In genomic region chr18:48913723-48914122, GRCh38 we compare ENCODE assay signal across 15 cellular contexts.
"Had no signal": no experiment of that assay in that cellular context is flagged by ENCODE, and none has a peak within 500 bp of the region (broad histone marks: within the 10 kb centered on the region; RNA-seq: fewer than 3 reads in every experiment).

No MANE protein-coding gene starts in this region.

- H3K27ac Mint-ChIP-seq: activated CD4-positive, alpha-beta memory T cell treated with anti-CD3 and anti-CD28 coated beads for 36 hours; stimulated activated naive CD8-positive, alpha-beta T cell treated with anti-CD3 and anti-CD28 coated beads, Interleukin-15, Interleukin-2, amounts not matched to agents 100 ng/mL and 50 ng/mL, for 24 hours; T-helper 2 cell treated with Interferon-gamma antibody and Interleukin-4, amounts not matched to agents 5 μg/mL and 100 μg/mL, for 36 hours had no signal

- H3K27me3 Mint-ChIP-seq: activated CD4-positive, alpha-beta memory T cell treated with anti-CD3 and anti-CD28 coated beads for 36 hours; central memory CD8-positive, alpha-beta T cell; stimulated activated naive CD8-positive, alpha-beta T cell treated with anti-CD3 and anti-CD28 coated beads, Interleukin-15, Interleukin-2, amounts not matched to agents 100 ng/mL and 50 ng/mL, for 24 hours had no signal

- H3K27me3 ChIP-seq: hepatocyte, upper lobe of left lung had no signal

- H3K9me3 Mint-ChIP-seq: activated CD4-positive, alpha-beta memory T cell treated with anti-CD3 and anti-CD28 coated beads for 36 hours; activated T-cell treated with anti-CD3 and anti-CD28 coated beads, Interleukin-2, amount 50 U/mL, for 4 hours; central memory CD8-positive, alpha-beta T cell; natural killer cell; stimulated activated naive CD8-positive, alpha-beta T cell treated with anti-CD3 and anti-CD28 coated beads, Interleukin-15, Interleukin-2, amounts not matched to agents 100 ng/mL and 50 ng/mL, for 24 hours; T-helper 2 cell treated with Interferon-gamma antibody and Interleukin-4, amounts not matched to agents 5 μg/mL and 100 μg/mL, for 36 hours had no signal

- H3K4me3 Mint-ChIP-seq: activated CD4-positive, alpha-beta memory T cell treated with anti-CD3 and anti-CD28 coated beads for 36 hours; activated T-cell treated with anti-CD3 and anti-CD28 coated beads, Interleukin-2, amount 50 U/mL, for 4 hours; central memory CD8-positive, alpha-beta T cell; natural killer cell; stimulated activated naive CD8-positive, alpha-beta T cell treated with anti-CD3 and anti-CD28 coated beads, Interleukin-15, Interleukin-2, amounts not matched to agents 100 ng/mL and 50 ng/mL, for 24 hours; T-helper 2 cell treated with Interferon-gamma antibody and Interleukin-4, amounts not matched to agents 5 μg/mL and 100 μg/mL, for 36 hours had no signal

- H3K9me3 ChIP-seq: lower lobe of right lung, mucosa of descending colon, psoas muscle, upper lobe of left lung had no signal

- H3K36me3 Mint-ChIP-seq: activated CD4-positive, alpha-beta memory T cell treated with anti-CD3 and anti-CD28 coated beads for 36 hours; natural killer cell had no signal

- H3K27ac ChIP-seq: hepatocyte, lower lobe of right lung, psoas muscle, upper lobe of left lung had no signal

- H3K36me3 ChIP-seq: lower lobe of right lung, upper lobe of left lung had no signal

- H3K4me2 ChIP-seq: hepatocyte had no signal

- DNase-seq: dermis blood vessel endothelial cell, erythroblast, lower lobe of right lung, natural killer cell, occipital lobe, psoas muscle, upper lobe of left lung had no signal

- H2AFZ ChIP-seq: hepatocyte had no signal

- H3K4me1 ChIP-seq: psoas muscle had no signal

- ATAC-seq: sciatic nerve had no signal

- H3K4me3 ChIP-seq: hepatocyte, lower lobe of right lung, mucosa of descending colon, psoas muscle, upper lobe of left lung had no signal
